In the genomic region with DNA sequence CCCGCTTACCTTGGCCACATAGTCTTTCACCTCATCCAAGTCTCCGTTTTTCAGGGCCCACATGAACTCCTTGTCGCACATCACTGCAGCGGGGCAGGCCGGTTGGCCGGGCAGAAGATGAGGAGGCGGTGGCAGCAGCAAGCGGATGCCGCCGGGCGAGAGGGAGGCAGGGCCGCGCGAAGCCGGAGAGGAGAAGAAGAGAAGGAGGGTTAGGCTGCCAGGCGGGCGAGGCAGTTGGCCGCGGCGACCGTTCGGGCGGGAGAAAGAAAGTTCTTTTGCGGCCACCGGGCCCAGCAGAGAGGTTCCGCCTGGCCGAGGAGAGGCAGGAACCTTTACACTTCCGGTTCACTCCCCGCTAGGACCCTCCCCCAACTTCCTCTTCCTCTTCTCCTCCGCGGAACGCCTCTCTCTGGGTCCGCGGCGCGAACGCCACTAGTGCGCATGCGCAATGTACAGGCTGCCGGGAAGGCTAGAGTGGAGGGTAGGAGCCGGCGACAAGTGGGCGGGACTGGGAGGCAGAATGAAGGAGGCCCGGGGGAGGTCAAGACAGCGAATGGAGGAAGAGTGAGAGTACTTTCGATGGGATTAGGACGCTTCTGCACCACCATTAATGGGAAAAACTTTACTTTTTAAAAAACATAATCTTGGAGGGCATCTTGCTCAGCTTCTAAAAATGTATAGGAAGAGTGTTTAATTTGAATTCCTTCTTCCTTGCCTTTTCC, we compare ENCODE assay signal across 8 cellular contexts. TPM values are rescaled to one million over a fixed set of nuclear protein-coding genes. Genes with fewer than 3 reads are reported as not detected.
A peak's percentile ranks its signal among the peaks of the same experiment; 100 is the strongest.
DNase-seq lines count a peak whose midpoint lies in the region; ATAC-seq and TF ChIP-seq lines count a peak whose summit lies in the region.

A gene with protein sequence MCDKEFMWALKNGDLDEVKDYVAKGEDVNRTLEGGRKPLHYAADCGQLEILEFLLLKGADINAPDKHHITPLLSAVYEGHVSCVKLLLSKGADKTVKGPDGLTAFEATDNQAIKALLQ (minus strand): TSS at position 340 of the 722 bp plus-strand sequence. CDS start 259 bp downstream, at position 81.

- TF ChIP-seq POLR2A in esophagus squamous epithelium (IDR thresholded peaks at IDR 0.05): peak in 3 of 4 donors; percentile 30 to 76 (median 44)

- H2AFZ ChIP-seq in Karpas-422 (ENCODE audit: low read length): peak within 1 kb of the TSS; percentile 68

- intact Hi-C loops in esophagus squamous epithelium (cut with DNase I): no loop called here

- DNase-seq in DMS79 treated with DMSO at 0.1 percent for 48 hours (lab: John Stamatoyannopoulos, UW) (peak; percentile 98), Karpas-422 (peak; percentile 100), RKO (ENCODE audit: low spot score) (peak; percentile 99), activated T-helper 1 cell treated with Interleukin-2 at 50 U/mL for 16 hours (ENCODE audit: low read depth) (peak; percentile 97), esophagus squamous epithelium (lab: John Stamatoyannopoulos, UW) (peak; percentile 87), myocyte (ENCODE audit: low read depth) (peak; percentile 99)
- DNase-seq in stimulated activated CD8-positive, alpha-beta memory T cell treated with anti-CD3 and anti-CD28 coated beads, Interleukin-7, amount 100 ng/mL, for 48 hours (ENCODE audit: extremely low read depth in 1 of 2, low read depth in 1 of 2): peak; percentile 93 to 97

- TF ChIP-seq CTCF in esophagus squamous epithelium (IDR thresholded peaks at IDR 0.05): peak in 1 of 6 experiments; percentile 44

- peaks cover 30% of the 10 kb centered on the region for H3K36me3 ChIP-seq in Karpas-422 (ENCODE audit: insufficient read depth, low read length)
- peaks cover 0 to 11% (median 0%) of the 10 kb centered on the region in 3 donors for H3K36me3 ChIP-seq in esophagus squamous epithelium

- H3K4me1 ChIP-seq in Karpas-422 (ENCODE audit: low read length) (peaks cover 63% of the 10 kb centered on the region), esophagus squamous epithelium (peaks cover 3 to 73% (median 31%) of the 10 kb centered on the region in 3 donors)

- no peaks in the 10 kb centered on the region for H3K27me3 ChIP-seq in Karpas-422 (ENCODE audit: low read length)
- H3K27me3 ChIP-seq in esophagus squamous epithelium: no peaks in the 10 kb centered on the region

- peak within 1 kb of the TSS; percentile 96 for H3K9ac ChIP-seq in Karpas-422 (ENCODE audit: low read length)

- peak within 1 kb of the TSS; percentile 91 for H3K4me2 ChIP-seq in Karpas-422 (ENCODE audit: low read depth, low read length, poor library complexity, severe bottlenecking)

- peak within 1 kb of the TSS; percentile 91 for H3K4me3 ChIP-seq in Karpas-422 (ENCODE audit: low read length)
- peak within 1 kb of the TSS; percentile 78 to 90 (median 84) for H3K4me3 ChIP-seq in esophagus squamous epithelium

- no peaks in the 10 kb centered on the region for H3K9me2 ChIP-seq in Karpas-422 (replicated peaks; ENCODE audit: insufficient read depth, low read length)

- peak within 1 kb of the TSS; percentile 69 for H3K27ac ChIP-seq in Karpas-422 (ENCODE audit: low read length)
- H3K27ac ChIP-seq in esophagus squamous epithelium: peak within 1 kb of the TSS; percentile 91 to 93 (median 92)

- H3K79me2 ChIP-seq in Karpas-422 (ENCODE audit: low read length): peaks cover 50% of the 10 kb centered on the region

- peak; percentile 64 for ATAC-seq in GM21825 (IDR thresholded peaks at IDR 0.05; ENCODE audit: unreplicated experiment)

- H4K20me1 ChIP-seq in Karpas-422 (ENCODE audit: insufficient read depth, low read depth, low read length): peaks cover 33% of the 10 kb centered on the region; the same call in 1 of the 2 replicates

- H3K9me3 ChIP-seq in Karpas-422 (ENCODE audit: low read length) (no peaks in the 10 kb centered on the region), esophagus squamous epithelium (no peaks in the 10 kb centered on the region)

- 1% methylated on average over 29 of the region's 47 CpGs for WGBS in esophagus squamous epithelium, 2 donors

RNA-seq across cellular contexts. Expression of the gene that starts here (rescaled TPM):
- 60.5 and 140 TPM in 2 replicates for total RNA-seq in Karpas-422 (2014; rRNA removed; shearing (Covaris generic); ENCODE audit: low replicate concordance)
- 100 to 1,000 TPM; 100 to 182 (median 145) TPM for total RNA-seq in esophagus squamous epithelium
- total RNA-seq in myocyte: 129 and 135 TPM in 2 replicates
- 151 TPM for polyA plus RNA-seq in myocyte (2012)

Comparison
In these comparisons a context has a peak if more than half of its experiments do, and no peak if none do; other contexts are left out.
1. Peak in every context shown above with its lines: DNase-seq, ATAC-seq, H3K4me3 ChIP-seq and H3K27ac ChIP-seq.